26 cellular contexts compared by ENCODE assay signal in the genomic region with DNA sequence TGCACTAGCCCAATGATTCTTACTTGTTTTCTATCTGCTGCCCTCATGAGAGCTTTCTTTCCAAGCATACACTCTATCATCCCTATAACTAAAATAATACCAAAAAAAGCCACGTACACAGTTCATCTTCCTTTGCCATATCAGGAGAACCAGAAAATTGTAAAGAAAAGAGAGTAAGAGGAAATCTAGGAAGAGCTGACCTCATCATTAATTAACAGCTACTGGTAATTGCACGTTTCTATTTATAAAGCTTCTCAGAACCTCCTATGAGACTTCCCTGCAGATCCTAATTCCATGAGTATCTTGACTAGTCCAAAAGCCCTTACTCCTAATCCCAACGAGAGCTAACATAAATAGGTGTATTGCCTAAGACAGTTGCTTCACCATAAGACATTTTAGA.
"Had no signal": no experiment of that assay in that cellular context is flagged by ENCODE, and none has a peak within 500 bp of the region (broad histone marks: within the 10 kb centered on the region; RNA-seq: fewer than 3 reads in every experiment).

No MANE protein-coding gene starts in this region.

- FAIRE-seq: kidney, pancreas had no signal

- H2AFZ ChIP-seq: hepatocyte had no signal

- H3K79me2 ChIP-seq: hepatocyte had no signal

- H3K36me3 ChIP-seq: gastroesophageal sphincter, heart left ventricle, neutrophil, pancreas, suprapubic skin, transverse colon, upper lobe of right lung, uterus had no signal

- H3K9me3 ChIP-seq: gastroesophageal sphincter, heart left ventricle, neutrophil, pancreas, suprapubic skin, transverse colon, upper lobe of right lung, uterus had no signal

- DNase-seq: effector CD8-positive, alpha-beta T cell; endodermal cell; foreskin keratinocyte; heart left ventricle; kidney; natural killer cell; pancreas; stimulated activated CD4-positive, alpha-beta T cell treated with anti-CD3 and anti-CD28 coated beads, Interleukin-12 subunit alpha, Interleukin-12 subunit beta, amount 100 ng/mL, for 4 hours; stimulated activated CD4-positive, alpha-beta T cell treated with anti-CD3 and anti-CD28 coated beads, Interleukin-1b, Interleukin-23, amount 100 ng/mL, for 48 hours; stimulated activated CD4-positive, alpha-beta T cell treated with anti-CD3 and anti-CD28 coated beads, Interleukin-4, amount 100 ng/mL, for 1 hour; stimulated activated CD8-positive, alpha-beta memory T cell treated with anti-CD3 and anti-CD28 coated beads, Interleukin-4, amount 100 ng/mL, for 48 hours; stimulated activated naive CD4-positive, alpha-beta T cell; stimulated activated naive CD8-positive, alpha-beta T cell treated with anti-CD3 and anti-CD28 coated beads, Interleukin-15, amount 100 ng/mL, for 72 hours; transverse colon; upper lobe of right lung; uterus had no signal

- H3K4me1 ChIP-seq: foreskin keratinocyte, gastroesophageal sphincter, heart left ventricle, pancreas, suprapubic skin, transverse colon, upper lobe of right lung, uterus had no signal

- H3K4me2 ChIP-seq: hepatocyte, smooth muscle cell had no signal

- H3K27ac ChIP-seq: epithelial cell of prostate, foreskin keratinocyte, gastroesophageal sphincter, heart left ventricle, hepatocyte, neutrophil, pancreas, suprapubic skin, transverse colon, upper lobe of right lung, uterus had no signal

- ATAC-seq: esophagus mucosa; foreskin keratinocyte; gastroesophageal sphincter; heart left ventricle; left lobe of liver; natural killer cell; pancreas; sciatic nerve; stimulated activated naive CD8-positive, alpha-beta T cell treated with anti-CD3 and anti-CD28 coated beads, Interleukin-15, amount 100 ng/mL, for 72 hours; upper lobe of right lung had no signal

- H3K4me3 ChIP-seq: gastroesophageal sphincter, heart left ventricle, hepatocyte, lung, pancreas, smooth muscle cell, suprapubic skin, transverse colon, upper lobe of right lung, uterus had no signal

- H3K27me3 ChIP-seq: gastroesophageal sphincter, hepatocyte, neutrophil, pancreas, suprapubic skin, transverse colon, upper lobe of right lung, uterus had no signal
